16 cellular contexts compared by ENCODE assay signal in the genomic region with DNA sequence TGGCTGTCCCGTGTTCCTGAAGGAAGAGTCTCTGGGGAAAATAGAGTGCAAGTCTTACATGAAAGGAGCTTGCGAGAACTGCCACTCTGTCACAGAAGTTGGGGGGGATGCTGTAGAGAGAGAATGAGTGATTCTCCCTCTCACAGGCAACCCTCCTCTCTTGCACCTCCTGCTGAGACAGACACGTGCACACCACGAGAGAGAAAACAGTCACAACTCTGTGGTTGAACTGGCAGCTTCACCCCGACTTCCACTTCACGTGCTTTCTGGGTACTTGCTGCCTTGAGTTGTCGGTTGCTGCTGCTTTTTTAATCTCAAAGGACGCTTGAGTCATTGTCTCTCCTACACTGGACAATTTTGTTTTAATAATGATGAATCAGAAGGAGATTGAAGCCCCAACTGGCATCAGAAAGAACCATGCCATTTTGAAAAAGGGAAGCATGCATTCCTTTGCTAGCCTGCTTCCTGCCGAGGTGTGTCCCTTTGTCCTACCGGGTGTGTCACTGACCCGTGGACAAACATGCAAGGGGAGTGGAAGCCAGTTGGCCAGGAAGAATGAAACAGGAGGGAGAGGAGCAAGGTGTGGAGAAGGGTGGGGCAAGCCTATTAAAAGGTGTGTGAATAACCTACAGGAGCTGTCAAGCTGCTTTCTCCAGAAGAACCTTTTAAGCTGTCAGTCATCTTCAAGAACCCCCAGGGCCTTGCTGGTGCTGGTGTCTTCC.
DNase-seq lines count a peak whose midpoint lies in the region; ATAC-seq, FAIRE-seq and TF ChIP-seq lines count a peak whose summit lies in the region.
"Had no signal": no experiment of that assay in that cellular context is flagged by ENCODE, and none has a peak within 500 bp of the region (broad histone marks: within the 10 kb centered on the region; RNA-seq: fewer than 3 reads in every experiment).

No MANE protein-coding gene starts in this region.

- no peaks in the 10 kb centered on the region for H3F3A ChIP-seq in GM23248 (ENCODE audit: insufficient read depth)
- no peaks in the 10 kb centered on the region for H3F3A ChIP-seq in neural cell (ENCODE audit: insufficient read depth, low read length, poor library complexity, severe bottlenecking)

- H2AFZ ChIP-seq in GM23248 (no peak overlapping the region), neural cell (ENCODE audit: low read depth, low read length) (no peak overlapping the region)

- peak; percentile 96 for FAIRE-seq in bronchial epithelial cell (lab: Jason Lieb, UNC)
- FAIRE-seq: H1, kidney had no signal

- H3K79me2 ChIP-seq in GM23248 (ENCODE audit: insufficient read depth), result no peaks in the 10 kb centered on the region
- H3K79me2 ChIP-seq in neural cell (replicated peaks; ENCODE audit: insufficient read depth, low read length), result no peaks in the 10 kb centered on the region

- DNase-seq in GM23248, result peak; percentile 21
- DNase-seq in NCI-H146 (lab: John Stamatoyannopoulos, UW), result peak; percentile 66
- DNase-seq in bronchial epithelial cell (ENCODE audit: low read depth), result peak; percentile 51
- DNase-seq in SKM-1 (lab: John Stamatoyannopoulos, UW; ENCODE audit: unreplicated experiment), result no peak
- no peak for DNase-seq in middle frontal gyrus (ENCODE audit: extremely low spot score, low spot score)
- DNase-seq in glomerular visceral epithelial cell (ENCODE audit: extremely low spot score), result no peak
- DNase-seq: activated naive CD4-positive, alpha-beta T cell treated with anti-CD3 and anti-CD28 coated beads, Interleukin-2, amount 50 U/mL, for 16 hours; brain microvascular endothelial cell; DND-41; Kasumi-1; kidney had no signal

- no peak for TF ChIP-seq CTCF in bronchial epithelial cell (IDR thresholded peaks at IDR 0.05; ENCODE audit: insufficient read depth, low read length, severe bottlenecking)
- TF ChIP-seq CTCF in neural cell (IDR thresholded peaks at IDR 0.05; ENCODE audit: poor library complexity, severe bottlenecking), result no peak

- TF ChIP-seq EP300 in neural cell (conservative IDR thresholded peaks at IDR 0.05; ENCODE audit: poor library complexity, severe bottlenecking), result peak; percentile 86

- H3K9ac ChIP-seq in GM23248 (no peak overlapping the region), neural cell (ENCODE audit: low read length) (peak overlapping the region; percentile 53)

- H3K9me2 ChIP-seq in GM23248 (ENCODE audit: insufficient read depth), result no peaks in the 10 kb centered on the region
- H3K9me2 ChIP-seq in neural cell (ENCODE audit: insufficient read depth, low read length), result no peaks in the 10 kb centered on the region

- H3K27me3 ChIP-seq in GM23248 (replicated peaks; ENCODE audit: insufficient read depth) (no peaks in the 10 kb centered on the region), bronchial epithelial cell (ENCODE audit: control insufficient read depth, insufficient read depth, low read length) (no peaks in the 10 kb centered on the region), neural cell (ENCODE audit: insufficient read depth, low read depth, low read length) (no peaks in the 10 kb centered on the region)
- H3K27me3 ChIP-seq: brain microvascular endothelial cell had no signal

- no peak for TF ChIP-seq RAD21 in neural cell (conservative IDR thresholded peaks at IDR 0.05)

- in situ Hi-C loops in GM23248 (cut with MboI), result no loop called here

- no peaks in the 10 kb centered on the region for H4K20me1 ChIP-seq in GM23248 (ENCODE audit: insufficient read depth)
- H4K20me1 ChIP-seq in neural cell (ENCODE audit: insufficient read depth), result no peaks in the 10 kb centered on the region

- no peaks in the 10 kb centered on the region for H3K36me3 ChIP-seq in GM23248 (ENCODE audit: low read depth)
- no peaks in the 10 kb centered on the region for H3K36me3 ChIP-seq in bronchial epithelial cell (ENCODE audit: control insufficient read depth, insufficient read depth, low read length)
- peaks cover 4% of the 10 kb centered on the region for H3K36me3 ChIP-seq in neural cell (ENCODE audit: insufficient read depth, low read length)
- H3K36me3 ChIP-seq: brain microvascular endothelial cell had no signal

- no peaks in the 10 kb centered on the region for H3K4me1 ChIP-seq in GM23248 (ENCODE audit: insufficient read depth)

- WGBS in GM23248 (ENCODE audit: low coverage in 1 of 2, low lambda C conversion rate in 2 of 2, missing lambda C conversion rate in 2 of 2), 2 experiments, result 25 to 27% methylated on average over 11 of the region's 11 CpGs

- no peak for ATAC-seq in GM18861 (IDR thresholded peaks at IDR 0.05; ENCODE audit: unreplicated experiment)
- ATAC-seq: SK-N-SH treated with all-trans-retinoic acid at 6 μM for 48 hours had no signal

- no peak overlapping the region for H3K4me3 ChIP-seq in GM23248
- H3K4me3 ChIP-seq in bronchial epithelial cell (ENCODE audit: low read depth, low read length), result no peak overlapping the region
- peak overlapping the region; percentile 46 for H3K4me3 ChIP-seq in neural cell (ENCODE audit: low read length)

- no peak overlapping the region for H3K4me2 ChIP-seq in GM23248 (ENCODE audit: unreplicated experiment)
- no peak overlapping the region for H3K4me2 ChIP-seq in neural cell (ENCODE audit: low read length)

- H3K9me3 ChIP-seq in GM23248 (ENCODE audit: low read depth) (no peaks in the 10 kb centered on the region), neural cell (ENCODE audit: low read length) (no peaks in the 10 kb centered on the region)

- no peak overlapping the region for H3K27ac ChIP-seq in GM23248
- peak overlapping the region; percentile 94 for H3K27ac ChIP-seq in neural cell (ENCODE audit: low read length)
- H3K27ac ChIP-seq: brain microvascular endothelial cell, HL-60 had no signal

TF ChIP-seq in neural cell, 6 proteins besides CTCF, POLR2A, EP300 and RAD21:
- TF ChIP-seq EZH2 (IDR thresholded peaks at IDR 0.05; ENCODE audit: borderline replicate concordance, insufficient read depth, low read length, poor library complexity, severe bottlenecking) (no peak), MXI1 (conservative IDR thresholded peaks at IDR 0.05; ENCODE audit: poor library complexity, severe bottlenecking) (peak; percentile 71), POLR2AphosphoS5 (IDR thresholded peaks at IDR 0.05) (peak; percentile 48)
- TF ChIP-seq, protein P1, sequence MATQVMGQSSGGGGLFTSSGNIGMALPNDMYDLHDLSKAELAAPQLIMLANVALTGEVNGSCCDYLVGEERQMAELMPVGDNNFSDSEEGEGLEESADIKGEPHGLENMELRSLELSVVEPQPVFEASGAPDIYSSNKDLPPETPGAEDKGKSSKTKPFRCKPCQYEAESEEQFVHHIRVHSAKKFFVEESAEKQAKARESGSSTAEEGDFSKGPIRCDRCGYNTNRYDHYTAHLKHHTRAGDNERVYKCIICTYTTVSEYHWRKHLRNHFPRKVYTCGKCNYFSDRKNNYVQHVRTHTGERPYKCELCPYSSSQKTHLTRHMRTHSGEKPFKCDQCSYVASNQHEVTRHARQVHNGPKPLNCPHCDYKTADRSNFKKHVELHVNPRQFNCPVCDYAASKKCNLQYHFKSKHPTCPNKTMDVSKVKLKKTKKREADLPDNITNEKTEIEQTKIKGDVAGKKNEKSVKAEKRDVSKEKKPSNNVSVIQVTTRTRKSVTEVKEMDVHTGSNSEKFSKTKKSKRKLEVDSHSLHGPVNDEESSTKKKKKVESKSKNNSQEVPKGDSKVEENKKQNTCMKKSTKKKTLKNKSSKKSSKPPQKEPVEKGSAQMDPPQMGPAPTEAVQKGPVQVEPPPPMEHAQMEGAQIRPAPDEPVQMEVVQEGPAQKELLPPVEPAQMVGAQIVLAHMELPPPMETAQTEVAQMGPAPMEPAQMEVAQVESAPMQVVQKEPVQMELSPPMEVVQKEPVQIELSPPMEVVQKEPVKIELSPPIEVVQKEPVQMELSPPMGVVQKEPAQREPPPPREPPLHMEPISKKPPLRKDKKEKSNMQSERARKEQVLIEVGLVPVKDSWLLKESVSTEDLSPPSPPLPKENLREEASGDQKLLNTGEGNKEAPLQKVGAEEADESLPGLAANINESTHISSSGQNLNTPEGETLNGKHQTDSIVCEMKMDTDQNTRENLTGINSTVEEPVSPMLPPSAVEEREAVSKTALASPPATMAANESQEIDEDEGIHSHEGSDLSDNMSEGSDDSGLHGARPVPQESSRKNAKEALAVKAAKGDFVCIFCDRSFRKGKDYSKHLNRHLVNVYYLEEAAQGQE (IDR thresholded peaks at IDR 0.05; ENCODE audit: borderline replicate concordance), result peak; percentile 50

Comparison
In these comparisons a context has a peak if more than half of its experiments do, and no peak if none do; other contexts are left out.
1. DNase-seq: peak in GM23248 (single experiment), NCI-H146 (single experiment) and bronchial epithelial cell (single experiment); none in SKM-1 (single experiment), middle frontal gyrus (single experiment) and glomerular visceral epithelial cell (single experiment).